Comparison of ENCODE assay signal across 1 cellular context in genomic region chr1:239816090-239816812, GRCh38.
TF ChIP-seq lines count a peak whose summit lies in the region.

No MANE protein-coding gene starts in this region.

TF ChIP-seq in A549, 52 proteins besides CTCF, POLR2A, EP300 and RAD21 (continued from another document):
- TF ChIP-seq HEYL (CRISPR knock-in tag; IDR thresholded peaks at IDR 0.05) (no peak), FOSB (CRISPR knock-in tag; IDR thresholded peaks at IDR 0.05) (no peak)
TF ChIP-seq in A549: peak in this region for 9.
